In genomic region chr19:55044771-55045716, GRCh38 we compare ENCODE assay signal across 24 cellular contexts. TPM values are rescaled to one million over a fixed set of nuclear protein-coding genes. Genes with fewer than 3 reads are reported as not detected.
"Had no signal": no experiment of that assay in that cellular context is flagged by ENCODE, and none has a peak within 500 bp of the region (broad histone marks: within the 10 kb centered on the region; RNA-seq: fewer than 3 reads in every experiment).

No MANE protein-coding gene starts in this region.

- H3K27me3 ChIP-seq: foreskin keratinocyte, pancreas, right atrium auricular region, stomach, suprapubic skin, tibial nerve, uterus had no signal

- H3K27me3 Mint-ChIP-seq: activated CD4-positive, alpha-beta memory T cell treated with anti-CD3 and anti-CD28 coated beads for 36 hours; natural killer cell treated with Interleukin-12 subunit alpha and Interleukin-12 subunit beta and Interleukin-15 and Interleukin-18, amount 100 ng/mL, for 72 hours had no signal

- H3K36me3 Mint-ChIP-seq: natural killer cell treated with Interleukin-12 subunit alpha and Interleukin-12 subunit beta and Interleukin-15 and Interleukin-18, amount 100 ng/mL, for 72 hours had no signal

- ATAC-seq: foreskin keratinocyte; natural killer cell treated with Interleukin-12 subunit alpha and Interleukin-12 subunit beta and Interleukin-15 and Interleukin-18, amount 100 ng/mL, for 72 hours; pancreas; psoas muscle had no signal

- H3K9me3 Mint-ChIP-seq: activated CD4-positive, alpha-beta memory T cell treated with anti-CD3 and anti-CD28 coated beads for 36 hours; natural killer cell treated with Interleukin-12 subunit alpha and Interleukin-12 subunit beta and Interleukin-15 and Interleukin-18, amount 100 ng/mL, for 72 hours had no signal

- DNase-seq: activated CD4-positive, alpha-beta memory T cell treated with anti-CD3 and anti-CD28 coated beads for 36 hours; activated CD4-positive, alpha-beta T cell treated with anti-CD3 and anti-CD28 coated beads for 4 hours; activated CD4-positive, CD25-positive, alpha-beta regulatory T cell; activated naive CD4-positive, alpha-beta T cell treated with Interleukin-2 at 50 U/mL for 16 hours; activated T-cell treated with anti-CD3 and anti-CD28 coated beads, Interleukin-2, amount 50 U/mL, for 48 hours; effector CD4-positive, alpha-beta T cell; erythroblast; foreskin keratinocyte; kidney glomerular epithelial cell; left ventricle myocardium inferior; mammary epithelial cell; midbrain; pancreas; psoas muscle; stimulated activated CD4-positive, alpha-beta T cell treated with anti-CD3 and anti-CD28 coated beads, Interleukin-12 subunit alpha, Interleukin-12 subunit beta, amount 100 ng/mL, for 4 hours; stomach; T1000; uterus had no signal

- H3K4me3 Mint-ChIP-seq: activated CD4-positive, alpha-beta memory T cell treated with anti-CD3 and anti-CD28 coated beads for 36 hours; natural killer cell treated with Interleukin-12 subunit alpha and Interleukin-12 subunit beta and Interleukin-15 and Interleukin-18, amount 100 ng/mL, for 72 hours had no signal

- H3K27ac Mint-ChIP-seq: activated CD4-positive, alpha-beta memory T cell treated with anti-CD3 and anti-CD28 coated beads for 36 hours; natural killer cell treated with Interleukin-12 subunit alpha and Interleukin-12 subunit beta and Interleukin-15 and Interleukin-18, amount 100 ng/mL, for 72 hours had no signal

- H3K9me3 ChIP-seq: left ventricle myocardium inferior, neutrophil, pancreas, psoas muscle, right atrium auricular region, stomach, suprapubic skin, uterus had no signal

- H3K36me3 ChIP-seq: neutrophil, uterus had no signal

- H3K27ac ChIP-seq: foreskin keratinocyte, left ventricle myocardium inferior, neutrophil, pancreas, psoas muscle, right atrium auricular region, stomach, suprapubic skin, tibial nerve, uterus had no signal

- H3K4me3 ChIP-seq: left ventricle myocardium inferior, pancreas, psoas muscle, right atrium auricular region, stomach, suprapubic skin, tibial nerve, uterus had no signal

- H3K4me1 ChIP-seq: foreskin keratinocyte, left ventricle myocardium inferior, pancreas, psoas muscle, right atrium auricular region, stomach, suprapubic skin, tibial nerve, uterus had no signal

RNA-seq across cellular contexts. Expression of gene GP6, which starts 7.0 kb away (rescaled TPM):
- total RNA-seq: activated CD4-positive, alpha-beta memory T cell treated with anti-CD3 and anti-CD28 coated beads for 36 hours; glomerular endothelial cell had no signal
